Comparison of ENCODE assay signal across 1 cellular context in the genomic region with DNA sequence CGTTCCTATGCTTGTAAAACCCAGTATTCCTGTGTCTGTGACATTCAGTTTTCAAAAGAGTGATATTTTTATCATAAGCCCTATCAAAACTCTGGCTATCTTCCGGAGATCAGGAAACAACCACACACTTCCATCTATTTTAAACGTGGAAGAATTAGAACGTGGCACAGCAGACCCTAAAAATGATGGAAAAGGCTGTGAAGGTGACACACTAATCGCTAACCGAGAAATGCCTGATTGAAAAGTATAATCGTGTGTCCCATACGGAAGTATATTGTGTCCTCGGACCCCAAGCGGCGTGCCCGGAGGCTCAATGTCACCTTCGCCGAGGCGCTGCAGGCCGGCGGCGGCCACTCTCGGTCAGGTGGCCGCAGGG.
TF ChIP-seq lines count a peak whose summit lies in the region.

No MANE protein-coding gene starts in this region.

TF ChIP-seq in K562, 482 proteins besides CTCF, POLR2A, EP300 and RAD21 (continued from another document and continues in another):
- TF ChIP-seq, protein P1, sequence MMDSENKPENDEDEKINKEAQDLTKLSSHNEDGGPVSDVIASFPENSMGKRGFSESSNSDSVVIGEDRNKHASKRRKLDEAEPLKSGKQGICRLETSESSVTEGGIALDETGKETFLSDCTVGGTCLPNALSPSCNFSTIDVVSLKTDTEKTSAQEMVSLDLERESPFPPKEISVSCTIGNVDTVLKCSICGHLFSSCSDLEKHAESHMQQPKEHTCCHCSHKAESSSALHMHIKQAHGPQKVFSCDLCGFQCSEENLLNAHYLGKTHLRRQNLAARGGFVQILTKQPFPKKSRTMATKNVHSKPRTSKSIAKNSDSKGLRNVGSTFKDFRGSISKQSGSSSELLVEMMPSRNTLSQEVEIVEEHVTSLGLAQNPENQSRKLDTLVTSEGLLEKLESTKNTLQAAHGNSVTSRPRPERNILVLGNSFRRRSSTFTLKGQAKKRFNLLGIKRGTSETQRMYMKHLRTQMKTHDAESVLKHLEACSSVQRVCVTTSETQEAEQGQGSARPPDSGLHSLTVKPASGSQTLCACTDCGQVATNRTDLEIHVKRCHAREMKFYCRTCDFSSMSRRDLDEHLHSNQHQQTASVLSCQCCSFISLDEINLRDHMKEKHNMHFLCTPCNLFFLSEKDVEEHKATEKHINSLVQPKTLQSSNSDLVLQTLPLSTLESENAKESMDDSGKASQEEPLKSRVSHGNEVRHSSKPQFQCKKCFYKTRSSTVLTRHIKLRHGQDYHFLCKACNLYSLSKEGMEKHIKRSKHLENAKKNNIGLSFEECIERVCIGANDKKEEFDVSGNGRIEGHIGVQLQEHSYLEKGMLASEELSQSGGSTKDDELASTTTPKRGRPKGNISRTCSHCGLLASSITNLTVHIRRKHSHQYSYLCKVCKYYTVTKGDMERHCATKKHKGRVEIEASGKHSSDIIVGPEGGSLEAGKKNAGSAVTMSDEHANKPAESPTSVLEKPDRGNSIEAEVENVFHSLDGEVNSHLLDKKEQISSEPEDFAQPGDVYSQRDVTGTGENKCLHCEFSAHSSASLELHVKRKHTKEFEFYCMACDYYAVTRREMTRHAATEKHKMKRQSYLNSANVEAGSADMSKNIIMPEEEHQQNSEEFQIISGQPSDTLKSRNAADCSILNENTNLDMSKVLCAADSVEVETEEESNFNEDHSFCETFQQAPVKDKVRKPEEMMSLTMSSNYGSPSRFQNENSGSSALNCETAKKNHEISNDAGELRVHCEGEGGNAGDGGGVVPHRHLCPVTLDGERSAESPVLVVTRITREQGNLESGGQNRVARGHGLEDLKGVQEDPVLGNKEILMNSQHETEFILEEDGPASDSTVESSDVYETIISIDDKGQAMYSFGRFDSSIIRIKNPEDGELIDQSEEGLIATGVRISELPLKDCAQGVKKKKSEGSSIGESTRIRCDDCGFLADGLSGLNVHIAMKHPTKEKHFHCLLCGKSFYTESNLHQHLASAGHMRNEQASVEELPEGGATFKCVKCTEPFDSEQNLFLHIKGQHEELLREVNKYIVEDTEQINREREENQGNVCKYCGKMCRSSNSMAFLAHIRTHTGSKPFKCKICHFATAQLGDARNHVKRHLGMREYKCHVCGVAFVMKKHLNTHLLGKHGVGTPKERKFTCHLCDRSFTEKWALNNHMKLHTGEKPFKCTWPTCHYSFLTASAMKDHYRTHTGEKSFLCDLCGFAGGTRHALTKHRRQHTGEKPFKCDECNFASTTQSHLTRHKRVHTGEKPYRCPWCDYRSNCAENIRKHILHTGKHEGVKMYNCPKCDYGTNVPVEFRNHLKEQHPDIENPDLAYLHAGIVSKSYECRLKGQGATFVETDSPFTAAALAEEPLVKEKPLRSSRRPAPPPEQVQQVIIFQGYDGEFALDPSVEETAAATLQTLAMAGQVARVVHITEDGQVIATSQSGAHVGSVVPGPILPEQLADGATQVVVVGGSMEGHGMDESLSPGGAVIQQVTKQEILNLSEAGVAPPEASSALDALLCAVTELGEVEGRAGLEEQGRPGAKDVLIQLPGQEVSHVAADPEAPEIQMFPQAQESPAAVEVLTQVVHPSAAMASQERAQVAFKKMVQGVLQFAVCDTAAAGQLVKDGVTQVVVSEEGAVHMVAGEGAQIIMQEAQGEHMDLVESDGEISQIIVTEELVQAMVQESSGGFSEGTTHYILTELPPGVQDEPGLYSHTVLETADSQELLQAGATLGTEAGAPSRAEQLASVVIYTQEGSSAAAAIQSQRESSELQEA (IDR thresholded peaks at IDR 0.05; ENCODE audit: low read depth): 0 out of 2 replicates have a peak, but pooled peaks have one; percentile 9
- TF ChIP-seq GTF2A2 (tag; IDR thresholded peaks at IDR 0.05): no peak
- TF ChIP-seq, protein P2, sequence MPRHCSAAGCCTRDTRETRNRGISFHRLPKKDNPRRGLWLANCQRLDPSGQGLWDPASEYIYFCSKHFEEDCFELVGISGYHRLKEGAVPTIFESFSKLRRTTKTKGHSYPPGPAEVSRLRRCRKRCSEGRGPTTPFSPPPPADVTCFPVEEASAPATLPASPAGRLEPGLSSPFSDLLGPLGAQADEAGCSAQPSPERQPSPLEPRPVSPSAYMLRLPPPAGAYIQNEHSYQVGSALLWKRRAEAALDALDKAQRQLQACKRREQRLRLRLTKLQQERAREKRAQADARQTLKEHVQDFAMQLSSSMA (CRISPR knock-in tag; IDR thresholded peaks at IDR 0.05): no peak
- TF ChIP-seq PHTF2 (CRISPR knock-in tag; IDR thresholded peaks at IDR 0.05): no peak
- no peak for TF ChIP-seq U2AF2 (optimal IDR thresholded peaks at IDR 0.05; ENCODE audit: low read depth, low read length)
- no peak for TF ChIP-seq ZNF780A (CRISPR knock-in tag; IDR thresholded peaks at IDR 0.05)
- TF ChIP-seq, protein P3, sequence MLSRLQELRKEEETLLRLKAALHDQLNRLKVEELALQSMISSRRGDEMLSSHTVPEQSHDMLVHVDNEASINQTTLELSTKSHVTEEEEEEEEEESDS (CRISPR knock-in tag; IDR thresholded peaks at IDR 0.05): no peak
- no peak for TF ChIP-seq POLR2G (IDR thresholded peaks at IDR 0.05; ENCODE audit: low read depth, low read length)
- TF ChIP-seq OTX1 (CRISPR knock-in tag; IDR thresholded peaks at IDR 0.05): no peak
- no peak for TF ChIP-seq ZSCAN32 (CRISPR knock-in tag; IDR thresholded peaks at IDR 0.05)
- TF ChIP-seq, protein P4, sequence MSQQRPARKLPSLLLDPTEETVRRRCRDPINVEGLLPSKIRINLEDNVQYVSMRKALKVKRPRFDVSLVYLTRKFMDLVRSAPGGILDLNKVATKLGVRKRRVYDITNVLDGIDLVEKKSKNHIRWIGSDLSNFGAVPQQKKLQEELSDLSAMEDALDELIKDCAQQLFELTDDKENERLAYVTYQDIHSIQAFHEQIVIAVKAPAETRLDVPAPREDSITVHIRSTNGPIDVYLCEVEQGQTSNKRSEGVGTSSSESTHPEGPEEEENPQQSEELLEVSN (IDR thresholded peaks at IDR 0.05; ENCODE audit: borderline replicate concordance in 1 of 2, extremely low read depth in 1 of 2, insufficient read depth in 1 of 2, insufficient read length in 1 of 2, low read depth in 1 of 2, low read length in 1 of 2, poor library complexity in 1 of 2, severe bottlenecking in 1 of 2): peak in 1 of 2 experiments; percentile 47
- no peak for TF ChIP-seq SIN3A (IDR thresholded peaks at IDR 0.05; ENCODE audit: borderline replicate concordance in 2 of 2, control insufficient read depth in 1 of 2, low read depth in 2 of 2, low read length in 2 of 2)
- TF ChIP-seq, protein P5, sequence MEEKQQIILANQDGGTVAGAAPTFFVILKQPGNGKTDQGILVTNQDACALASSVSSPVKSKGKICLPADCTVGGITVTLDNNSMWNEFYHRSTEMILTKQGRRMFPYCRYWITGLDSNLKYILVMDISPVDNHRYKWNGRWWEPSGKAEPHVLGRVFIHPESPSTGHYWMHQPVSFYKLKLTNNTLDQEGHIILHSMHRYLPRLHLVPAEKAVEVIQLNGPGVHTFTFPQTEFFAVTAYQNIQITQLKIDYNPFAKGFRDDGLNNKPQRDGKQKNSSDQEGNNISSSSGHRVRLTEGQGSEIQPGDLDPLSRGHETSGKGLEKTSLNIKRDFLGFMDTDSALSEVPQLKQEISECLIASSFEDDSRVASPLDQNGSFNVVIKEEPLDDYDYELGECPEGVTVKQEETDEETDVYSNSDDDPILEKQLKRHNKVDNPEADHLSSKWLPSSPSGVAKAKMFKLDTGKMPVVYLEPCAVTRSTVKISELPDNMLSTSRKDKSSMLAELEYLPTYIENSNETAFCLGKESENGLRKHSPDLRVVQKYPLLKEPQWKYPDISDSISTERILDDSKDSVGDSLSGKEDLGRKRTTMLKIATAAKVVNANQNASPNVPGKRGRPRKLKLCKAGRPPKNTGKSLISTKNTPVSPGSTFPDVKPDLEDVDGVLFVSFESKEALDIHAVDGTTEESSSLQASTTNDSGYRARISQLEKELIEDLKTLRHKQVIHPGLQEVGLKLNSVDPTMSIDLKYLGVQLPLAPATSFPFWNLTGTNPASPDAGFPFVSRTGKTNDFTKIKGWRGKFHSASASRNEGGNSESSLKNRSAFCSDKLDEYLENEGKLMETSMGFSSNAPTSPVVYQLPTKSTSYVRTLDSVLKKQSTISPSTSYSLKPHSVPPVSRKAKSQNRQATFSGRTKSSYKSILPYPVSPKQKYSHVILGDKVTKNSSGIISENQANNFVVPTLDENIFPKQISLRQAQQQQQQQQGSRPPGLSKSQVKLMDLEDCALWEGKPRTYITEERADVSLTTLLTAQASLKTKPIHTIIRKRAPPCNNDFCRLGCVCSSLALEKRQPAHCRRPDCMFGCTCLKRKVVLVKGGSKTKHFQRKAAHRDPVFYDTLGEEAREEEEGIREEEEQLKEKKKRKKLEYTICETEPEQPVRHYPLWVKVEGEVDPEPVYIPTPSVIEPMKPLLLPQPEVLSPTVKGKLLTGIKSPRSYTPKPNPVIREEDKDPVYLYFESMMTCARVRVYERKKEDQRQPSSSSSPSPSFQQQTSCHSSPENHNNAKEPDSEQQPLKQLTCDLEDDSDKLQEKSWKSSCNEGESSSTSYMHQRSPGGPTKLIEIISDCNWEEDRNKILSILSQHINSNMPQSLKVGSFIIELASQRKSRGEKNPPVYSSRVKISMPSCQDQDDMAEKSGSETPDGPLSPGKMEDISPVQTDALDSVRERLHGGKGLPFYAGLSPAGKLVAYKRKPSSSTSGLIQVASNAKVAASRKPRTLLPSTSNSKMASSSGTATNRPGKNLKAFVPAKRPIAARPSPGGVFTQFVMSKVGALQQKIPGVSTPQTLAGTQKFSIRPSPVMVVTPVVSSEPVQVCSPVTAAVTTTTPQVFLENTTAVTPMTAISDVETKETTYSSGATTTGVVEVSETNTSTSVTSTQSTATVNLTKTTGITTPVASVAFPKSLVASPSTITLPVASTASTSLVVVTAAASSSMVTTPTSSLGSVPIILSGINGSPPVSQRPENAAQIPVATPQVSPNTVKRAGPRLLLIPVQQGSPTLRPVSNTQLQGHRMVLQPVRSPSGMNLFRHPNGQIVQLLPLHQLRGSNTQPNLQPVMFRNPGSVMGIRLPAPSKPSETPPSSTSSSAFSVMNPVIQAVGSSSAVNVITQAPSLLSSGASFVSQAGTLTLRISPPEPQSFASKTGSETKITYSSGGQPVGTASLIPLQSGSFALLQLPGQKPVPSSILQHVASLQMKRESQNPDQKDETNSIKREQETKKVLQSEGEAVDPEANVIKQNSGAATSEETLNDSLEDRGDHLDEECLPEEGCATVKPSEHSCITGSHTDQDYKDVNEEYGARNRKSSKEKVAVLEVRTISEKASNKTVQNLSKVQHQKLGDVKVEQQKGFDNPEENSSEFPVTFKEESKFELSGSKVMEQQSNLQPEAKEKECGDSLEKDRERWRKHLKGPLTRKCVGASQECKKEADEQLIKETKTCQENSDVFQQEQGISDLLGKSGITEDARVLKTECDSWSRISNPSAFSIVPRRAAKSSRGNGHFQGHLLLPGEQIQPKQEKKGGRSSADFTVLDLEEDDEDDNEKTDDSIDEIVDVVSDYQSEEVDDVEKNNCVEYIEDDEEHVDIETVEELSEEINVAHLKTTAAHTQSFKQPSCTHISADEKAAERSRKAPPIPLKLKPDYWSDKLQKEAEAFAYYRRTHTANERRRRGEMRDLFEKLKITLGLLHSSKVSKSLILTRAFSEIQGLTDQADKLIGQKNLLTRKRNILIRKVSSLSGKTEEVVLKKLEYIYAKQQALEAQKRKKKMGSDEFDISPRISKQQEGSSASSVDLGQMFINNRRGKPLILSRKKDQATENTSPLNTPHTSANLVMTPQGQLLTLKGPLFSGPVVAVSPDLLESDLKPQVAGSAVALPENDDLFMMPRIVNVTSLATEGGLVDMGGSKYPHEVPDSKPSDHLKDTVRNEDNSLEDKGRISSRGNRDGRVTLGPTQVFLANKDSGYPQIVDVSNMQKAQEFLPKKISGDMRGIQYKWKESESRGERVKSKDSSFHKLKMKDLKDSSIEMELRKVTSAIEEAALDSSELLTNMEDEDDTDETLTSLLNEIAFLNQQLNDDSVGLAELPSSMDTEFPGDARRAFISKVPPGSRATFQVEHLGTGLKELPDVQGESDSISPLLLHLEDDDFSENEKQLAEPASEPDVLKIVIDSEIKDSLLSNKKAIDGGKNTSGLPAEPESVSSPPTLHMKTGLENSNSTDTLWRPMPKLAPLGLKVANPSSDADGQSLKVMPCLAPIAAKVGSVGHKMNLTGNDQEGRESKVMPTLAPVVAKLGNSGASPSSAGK (IDR thresholded peaks at IDR 0.05): peak; percentile 42; the same call in 1 of the 2 replicates
- 0 out of 2 replicates have a peak, but pooled peaks have one; percentile 21 for TF ChIP-seq ZNF717 (CRISPR knock-in tag; IDR thresholded peaks at IDR 0.05)
- no peak for TF ChIP-seq ZSCAN29 (IDR thresholded peaks at IDR 0.05)
- no peak for TF ChIP-seq TCF7L2 (IDR thresholded peaks at IDR 0.05; ENCODE audit: low read depth, low read length)
- no peak for TF ChIP-seq ZBED1 (IDR thresholded peaks at IDR 0.05)
- TF ChIP-seq ZBTB7A (IDR thresholded peaks at IDR 0.05; ENCODE audit: borderline replicate concordance, control insufficient read depth, low read depth, low read length): no peak
- TF ChIP-seq, protein P6, sequence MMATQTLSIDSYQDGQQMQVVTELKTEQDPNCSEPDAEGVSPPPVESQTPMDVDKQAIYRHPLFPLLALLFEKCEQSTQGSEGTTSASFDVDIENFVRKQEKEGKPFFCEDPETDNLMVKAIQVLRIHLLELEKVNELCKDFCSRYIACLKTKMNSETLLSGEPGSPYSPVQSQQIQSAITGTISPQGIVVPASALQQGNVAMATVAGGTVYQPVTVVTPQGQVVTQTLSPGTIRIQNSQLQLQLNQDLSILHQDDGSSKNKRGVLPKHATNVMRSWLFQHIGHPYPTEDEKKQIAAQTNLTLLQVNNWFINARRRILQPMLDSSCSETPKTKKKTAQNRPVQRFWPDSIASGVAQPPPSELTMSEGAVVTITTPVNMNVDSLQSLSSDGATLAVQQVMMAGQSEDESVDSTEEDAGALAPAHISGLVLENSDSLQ (IDR thresholded peaks at IDR 0.05): no peak
- TF ChIP-seq RUNX1 (IDR thresholded peaks at IDR 0.05; ENCODE audit: low read depth): no peak
- TF ChIP-seq, protein P7, sequence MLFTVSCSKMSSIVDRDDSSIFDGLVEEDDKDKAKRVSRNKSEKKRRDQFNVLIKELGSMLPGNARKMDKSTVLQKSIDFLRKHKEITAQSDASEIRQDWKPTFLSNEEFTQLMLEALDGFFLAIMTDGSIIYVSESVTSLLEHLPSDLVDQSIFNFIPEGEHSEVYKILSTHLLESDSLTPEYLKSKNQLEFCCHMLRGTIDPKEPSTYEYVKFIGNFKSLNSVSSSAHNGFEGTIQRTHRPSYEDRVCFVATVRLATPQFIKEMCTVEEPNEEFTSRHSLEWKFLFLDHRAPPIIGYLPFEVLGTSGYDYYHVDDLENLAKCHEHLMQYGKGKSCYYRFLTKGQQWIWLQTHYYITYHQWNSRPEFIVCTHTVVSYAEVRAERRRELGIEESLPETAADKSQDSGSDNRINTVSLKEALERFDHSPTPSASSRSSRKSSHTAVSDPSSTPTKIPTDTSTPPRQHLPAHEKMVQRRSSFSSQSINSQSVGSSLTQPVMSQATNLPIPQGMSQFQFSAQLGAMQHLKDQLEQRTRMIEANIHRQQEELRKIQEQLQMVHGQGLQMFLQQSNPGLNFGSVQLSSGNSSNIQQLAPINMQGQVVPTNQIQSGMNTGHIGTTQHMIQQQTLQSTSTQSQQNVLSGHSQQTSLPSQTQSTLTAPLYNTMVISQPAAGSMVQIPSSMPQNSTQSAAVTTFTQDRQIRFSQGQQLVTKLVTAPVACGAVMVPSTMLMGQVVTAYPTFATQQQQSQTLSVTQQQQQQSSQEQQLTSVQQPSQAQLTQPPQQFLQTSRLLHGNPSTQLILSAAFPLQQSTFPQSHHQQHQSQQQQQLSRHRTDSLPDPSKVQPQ (CRISPR knock-in tag; IDR thresholded peaks at IDR 0.05; ENCODE audit: borderline replicate concordance): no peak
- TF ChIP-seq KDM1A (IDR thresholded peaks at IDR 0.05): no peak
- TF ChIP-seq KAT2B (IDR thresholded peaks at IDR 0.05; ENCODE audit: low read depth, low read length): no peak
- TF ChIP-seq SETDB1 (IDR thresholded peaks at IDR 0.05; ENCODE audit: low read length): no peak
- TF ChIP-seq, protein P8, sequence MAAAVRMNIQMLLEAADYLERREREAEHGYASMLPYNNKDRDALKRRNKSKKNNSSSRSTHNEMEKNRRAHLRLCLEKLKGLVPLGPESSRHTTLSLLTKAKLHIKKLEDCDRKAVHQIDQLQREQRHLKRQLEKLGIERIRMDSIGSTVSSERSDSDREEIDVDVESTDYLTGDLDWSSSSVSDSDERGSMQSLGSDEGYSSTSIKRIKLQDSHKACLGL (CRISPR knock-in tag; IDR thresholded peaks at IDR 0.05; ENCODE audit: borderline replicate concordance, poor library complexity, severe bottlenecking): no peak
- TF ChIP-seq POLR2AphosphoS2 (IDR thresholded peaks at IDR 0.05; ENCODE audit: low read length): no peak
